ENCODE assay signal across 1 cellular context in the genomic region with DNA sequence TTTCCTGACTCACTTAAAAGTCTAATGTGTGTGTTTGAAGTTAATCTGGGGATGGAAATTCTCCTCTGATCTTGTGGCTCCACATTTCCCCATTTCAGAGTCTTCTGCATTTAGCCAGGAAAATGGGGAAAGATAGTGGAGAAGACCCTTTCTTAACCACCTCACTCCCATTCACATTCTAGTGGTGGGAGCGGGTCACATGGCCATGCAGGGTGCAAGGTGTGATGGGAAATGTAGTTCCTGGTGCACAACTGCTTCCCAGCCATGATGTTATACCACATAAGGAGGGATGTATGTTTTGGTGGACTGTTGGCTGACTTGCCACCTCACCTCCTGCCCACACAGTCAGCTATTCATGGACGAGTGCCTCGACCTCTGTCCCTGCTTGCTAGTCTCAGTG.
TF ChIP-seq lines count a peak whose summit lies in the region.

No MANE protein-coding gene starts in this region.

TF ChIP-seq in K562, 482 proteins besides CTCF, POLR2A, EP300 and RAD21 (continued from another document):
- TF ChIP-seq, protein P1, sequence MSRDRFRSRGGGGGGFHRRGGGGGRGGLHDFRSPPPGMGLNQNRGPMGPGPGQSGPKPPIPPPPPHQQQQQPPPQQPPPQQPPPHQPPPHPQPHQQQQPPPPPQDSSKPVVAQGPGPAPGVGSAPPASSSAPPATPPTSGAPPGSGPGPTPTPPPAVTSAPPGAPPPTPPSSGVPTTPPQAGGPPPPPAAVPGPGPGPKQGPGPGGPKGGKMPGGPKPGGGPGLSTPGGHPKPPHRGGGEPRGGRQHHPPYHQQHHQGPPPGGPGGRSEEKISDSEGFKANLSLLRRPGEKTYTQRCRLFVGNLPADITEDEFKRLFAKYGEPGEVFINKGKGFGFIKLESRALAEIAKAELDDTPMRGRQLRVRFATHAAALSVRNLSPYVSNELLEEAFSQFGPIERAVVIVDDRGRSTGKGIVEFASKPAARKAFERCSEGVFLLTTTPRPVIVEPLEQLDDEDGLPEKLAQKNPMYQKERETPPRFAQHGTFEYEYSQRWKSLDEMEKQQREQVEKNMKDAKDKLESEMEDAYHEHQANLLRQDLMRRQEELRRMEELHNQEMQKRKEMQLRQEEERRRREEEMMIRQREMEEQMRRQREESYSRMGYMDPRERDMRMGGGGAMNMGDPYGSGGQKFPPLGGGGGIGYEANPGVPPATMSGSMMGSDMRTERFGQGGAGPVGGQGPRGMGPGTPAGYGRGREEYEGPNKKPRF (IDR thresholded peaks at IDR 0.05; ENCODE audit: low read depth, low read length) = no peak
- TF ChIP-seq PML (IDR thresholded peaks at IDR 0.05; ENCODE audit: low read length) (no peak), SRSF9 (IDR thresholded peaks at IDR 0.05; ENCODE audit: borderline replicate concordance, low read depth, low read length) (no peak), KLF1 (tag; IDR thresholded peaks at IDR 0.05) (no peak)
TF ChIP-seq in K562: peak in this region for 9.
